Comparison of ENCODE assay signal across 11 cellular contexts in the genomic region with DNA sequence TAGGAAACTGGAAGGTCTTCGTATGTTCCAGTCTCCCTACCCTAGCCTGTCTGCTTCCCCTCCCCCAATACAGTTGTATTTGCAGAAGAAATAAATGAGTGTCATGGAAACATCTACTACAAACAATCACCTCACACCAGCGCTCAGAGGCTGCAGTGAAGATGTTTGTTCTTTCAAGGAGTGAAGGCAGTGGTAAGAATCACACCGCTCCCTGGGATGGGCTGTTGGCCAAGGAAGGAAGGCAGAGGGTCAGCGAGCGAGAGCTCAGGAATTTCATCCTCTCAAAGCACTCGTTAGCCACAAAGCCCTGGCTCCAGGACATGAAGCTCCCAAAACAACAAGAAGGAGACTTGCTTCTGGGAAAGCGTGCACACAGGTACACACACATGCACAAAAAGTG. TPM values are rescaled to one million over a fixed set of nuclear protein-coding genes. Genes with fewer than 3 reads are reported as not detected.
DNase-seq lines count a peak whose midpoint lies in the region; ATAC-seq and TF ChIP-seq lines count a peak whose summit lies in the region.
"Had no signal": no experiment of that assay in that cellular context is flagged by ENCODE, and none has a peak within 500 bp of the region (broad histone marks: within the 10 kb centered on the region; RNA-seq: fewer than 3 reads in every experiment).

No MANE protein-coding gene starts in this region.

- no peak for TF ChIP-seq CTCF in VCaP (conservative IDR thresholded peaks at IDR 0.05)
- TF ChIP-seq CTCF in testis (IDR thresholded peaks at IDR 0.05) = no peak
- TF ChIP-seq CTCF in vagina (IDR thresholded peaks at IDR 0.05) = no peak

- H3K36me3 Mint-ChIP-seq in activated T-cell treated with anti-CD3 and anti-CD28 coated beads, Interleukin-2, amount 50 U/mL, for 24 hours (ENCODE audit: low read depth) = peaks cover 10% of the 10 kb centered on the region

- H3K9me3 Mint-ChIP-seq in activated T-cell treated with anti-CD3 and anti-CD28 coated beads, Interleukin-2, amount 50 U/mL, for 24 hours = no peaks in the 10 kb centered on the region

- H3K9ac ChIP-seq in iPS-20b (ENCODE audit: low read depth, low read length) = no peak overlapping the region; the same call in 1 of the 2 replicates

- peak overlapping the region; percentile 94 for H3K27ac ChIP-seq in VCaP
- no peak overlapping the region for H3K27ac ChIP-seq in iPS-20b (ENCODE audit: low read length)
- no peak overlapping the region for H3K27ac ChIP-seq in testis
- H3K27ac ChIP-seq in vagina = no peak overlapping the region
- H3K27ac ChIP-seq: suprapubic skin had no signal

- H3K27ac Mint-ChIP-seq in activated T-cell treated with anti-CD3 and anti-CD28 coated beads, Interleukin-2, amount 50 U/mL, for 24 hours = peak overlapping the region; percentile 95

- intact Hi-C loops in testis (cut with DNase I; ENCODE audit: low total_unique reads) = loop anchor here (10.0 kb wide), 1 partner anchor 77 kb away; no protein-coding TSS in a partner anchor
- intact Hi-C loops in vagina (cut with DNase I) = loop anchor here (10.0 kb wide), 1 partner anchor 167 kb away; no protein-coding TSS in a partner anchor

- no peak for TF ChIP-seq POLR2A in testis (IDR thresholded peaks at IDR 0.05)
- no peak for TF ChIP-seq POLR2A in vagina (IDR thresholded peaks at IDR 0.05)

- H3K27me3 ChIP-seq in iPS-20b (ENCODE audit: insufficient read depth, low read length) (peaks cover 62% of the 10 kb centered on the region), testis (no peaks in the 10 kb centered on the region), vagina (no peaks in the 10 kb centered on the region)

- peak overlapping the region; percentile 86 for H3K4me3 Mint-ChIP-seq in activated T-cell treated with anti-CD3 and anti-CD28 coated beads, Interleukin-2, amount 50 U/mL, for 24 hours

- H3K27me3 Mint-ChIP-seq in activated T-cell treated with anti-CD3 and anti-CD28 coated beads, Interleukin-2, amount 50 U/mL, for 24 hours = peaks cover 27% of the 10 kb centered on the region

- no peak for DNase-seq in activated T-cell treated with anti-CD3 and anti-CD28 coated beads, Interleukin-2, amount 50 U/mL, for 24 hours
- no peak for DNase-seq in activated T-cell treated with anti-CD3 and anti-CD28 coated beads, Interleukin-2, amount 50 U/mL, for 48 hours
- DNase-seq in testis = peak; percentile 30
- no peak for DNase-seq in vagina (ENCODE audit: extremely low spot score in 2 of 2)
- no peak for DNase-seq in KBM-7
- DNase-seq: activated CD8-positive, alpha-beta memory T cell treated with anti-CD3 and anti-CD28 coated beads for 24 hours; AML-193 had no signal

- ATAC-seq in HG02798 (IDR thresholded peaks at IDR 0.05; ENCODE audit: poor library complexity, unreplicated experiment) = no peak

- in situ Hi-C loops in KBM-7 (cut with MboI; ENCODE audit: low pct_unique_long_range_greater_than_20kb, low sequenced_read_pairs) = no loop called here

- H3K4me3 ChIP-seq in iPS-20b (ENCODE audit: low read length) (peak overlapping the region; percentile 95; the same call in 1 of the 2 replicates), testis (no peak overlapping the region), vagina (no peak overlapping the region)

- H3K4me1 ChIP-seq in iPS-20b (ENCODE audit: insufficient read depth, low read length) (peaks cover 16% of the 10 kb centered on the region), testis (peaks cover 19% of the 10 kb centered on the region), vagina (peaks cover 32% of the 10 kb centered on the region)

- no peaks in the 10 kb centered on the region for H3K36me3 ChIP-seq in iPS-20b (ENCODE audit: insufficient read depth, low read depth, low read length)
- no peaks in the 10 kb centered on the region for H3K36me3 ChIP-seq in testis (ENCODE audit: low read depth, missing control alignments)
- H3K36me3 ChIP-seq in vagina = no peaks in the 10 kb centered on the region
- H3K36me3 ChIP-seq: suprapubic skin had no signal

- peaks cover 45% of the 10 kb centered on the region for H3K4me1 Mint-ChIP-seq in activated T-cell treated with anti-CD3 and anti-CD28 coated beads, Interleukin-2, amount 50 U/mL, for 24 hours (ENCODE audit: low read depth)

- no peaks in the 10 kb centered on the region for H3K9me3 ChIP-seq in iPS-20b (ENCODE audit: insufficient read depth, low read depth, low read length)
- H3K9me3 ChIP-seq in testis = no peaks in the 10 kb centered on the region
- H3K9me3 ChIP-seq in vagina = no peaks in the 10 kb centered on the region
- H3K9me3 ChIP-seq: suprapubic skin had no signal

- WGBS in testis, 2 donors = 15% methylated on average over 7 of the region's 7 CpGs

RNA-seq across cellular contexts. Expression of a gene that starts 1.2 kb away (rescaled TPM):
- total RNA-seq in testis = 100 to 1,000 TPM in 1 of 2 donors, 10 to 100 TPM in 1; 71.9 to 119 TPM
- 16.8 TPM for polyA plus RNA-seq in testis (ENCODE audit: insufficient read depth, low read depth, low replicate concordance)
- total RNA-seq in vagina = 10.1 TPM
